Comparison of ENCODE assay signal across 8 cellular contexts in the genomic region with DNA sequence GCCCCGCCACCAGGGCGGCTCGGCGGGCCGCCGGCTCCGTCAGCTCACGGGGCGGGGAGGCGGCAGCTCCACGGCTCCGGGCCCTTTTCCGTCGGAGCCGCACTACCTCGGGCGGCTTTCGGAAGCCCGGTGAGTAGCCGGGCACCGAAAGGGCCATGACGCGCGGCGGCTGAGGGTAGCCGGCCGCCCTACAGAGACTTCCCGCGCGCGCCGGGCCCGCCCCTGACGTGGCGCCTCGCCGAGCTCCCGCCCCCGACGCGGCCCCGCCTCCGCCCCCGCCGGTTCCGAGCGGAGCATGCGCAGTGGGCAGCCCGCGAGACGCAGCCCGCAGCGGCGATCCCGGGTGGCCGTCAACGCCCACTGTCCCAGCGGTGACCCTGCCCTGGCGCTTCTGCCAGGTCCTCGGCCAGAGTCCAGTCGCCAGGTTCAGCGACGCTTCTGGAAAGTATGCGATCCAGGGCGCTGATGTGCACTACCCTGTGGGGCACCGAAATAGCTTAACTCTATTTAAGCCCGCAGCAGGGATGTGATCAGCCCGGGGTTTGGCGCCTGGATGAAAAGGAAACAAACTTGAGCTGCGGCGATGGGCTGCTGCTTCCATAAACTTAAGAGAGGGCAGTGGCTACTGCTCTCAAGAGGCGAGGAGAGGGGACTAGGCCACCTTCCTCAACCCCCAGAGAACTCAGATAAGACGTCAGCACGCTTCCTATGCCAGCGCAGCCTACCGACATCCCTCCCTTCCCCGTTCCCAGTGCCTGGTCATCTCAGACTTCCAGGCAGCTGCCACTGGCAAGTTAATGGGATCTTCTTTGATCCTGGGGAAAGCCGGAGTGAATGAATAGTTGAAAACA. TPM values are rescaled to one million over a fixed set of nuclear protein-coding genes. Genes with fewer than 3 reads are reported as not detected.
DNase-seq lines count a peak whose midpoint lies in the region; ATAC-seq and TF ChIP-seq lines count a peak whose summit lies in the region.

A gene with protein sequence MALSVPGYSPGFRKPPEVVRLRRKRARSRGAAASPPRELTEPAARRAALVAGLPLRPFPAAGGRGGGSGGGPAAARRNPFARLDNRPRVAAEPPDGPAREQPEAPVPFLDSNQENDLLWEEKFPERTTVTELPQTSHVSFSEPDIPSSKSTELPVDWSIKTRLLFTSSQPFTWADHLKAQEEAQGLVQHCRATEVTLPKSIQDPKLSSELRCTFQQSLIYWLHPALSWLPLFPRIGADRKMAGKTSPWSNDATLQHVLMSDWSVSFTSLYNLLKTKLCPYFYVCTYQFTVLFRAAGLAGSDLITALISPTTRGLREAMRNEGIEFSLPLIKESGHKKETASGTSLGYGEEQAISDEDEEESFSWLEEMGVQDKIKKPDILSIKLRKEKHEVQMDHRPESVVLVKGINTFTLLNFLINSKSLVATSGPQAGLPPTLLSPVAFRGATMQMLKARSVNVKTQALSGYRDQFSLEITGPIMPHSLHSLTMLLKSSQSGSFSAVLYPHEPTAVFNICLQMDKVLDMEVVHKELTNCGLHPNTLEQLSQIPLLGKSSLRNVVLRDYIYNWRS (minus strand): TSS at position 200 of the 851 bp plus-strand sequence. CDS start 43 bp downstream, at position 157.

- no peaks in the 10 kb centered on the region for H3K9me3 ChIP-seq in OCI-LY7 (ENCODE audit: low read length)
- H3K9me3 ChIP-seq in mucosa of descending colon, result no peaks in the 10 kb centered on the region

- H3K4me1 ChIP-seq in OCI-LY7 (ENCODE audit: insufficient read depth, low read length, poor library complexity, severe bottlenecking) (peaks cover 8% of the 10 kb centered on the region), mucosa of descending colon (ENCODE audit: low read depth) (peaks cover 8% of the 10 kb centered on the region)

- POLR2A ChIA-PET in OCI-LY7 (lab: Charles Lee), result interaction anchor here (0.6 to 1.7 kb wide), 9 partner anchors 14 to 144 kb away, joined by 3 to 8 read pairs (median 4); a partner anchor contains a TSS

- H3K36me3 ChIP-seq in OCI-LY7 (ENCODE audit: insufficient read depth, low read length) (peaks cover 30% of the 10 kb centered on the region), mucosa of descending colon (ENCODE audit: low read depth) (no peaks in the 10 kb centered on the region)

- TF ChIP-seq CTCF in OCI-LY7 (conservative IDR thresholded peaks at IDR 0.05; ENCODE audit: low read length) (0 out of 2 replicates have a peak, but pooled peaks have one; percentile 14), mucosa of descending colon (IDR thresholded peaks at IDR 0.05) (no peak)

- H2AFZ ChIP-seq in OCI-LY7 (ENCODE audit: low read length), result peak within 1 kb of the TSS; percentile 95

- ATAC-seq in GM21515 (IDR thresholded peaks at IDR 0.05; ENCODE audit: unreplicated experiment) (peak; percentile 87), mucosa of descending colon (peak; percentile 99)

- no peaks in the 10 kb centered on the region for H3K9me2 ChIP-seq in OCI-LY7 (ENCODE audit: insufficient read depth, low read length)

- H3K4me3 ChIP-seq in OCI-LY7 (ENCODE audit: low read depth, low read length, poor library complexity, severe bottlenecking) (peak within 1 kb of the TSS; percentile 83), mucosa of descending colon (peak within 1 kb of the TSS; percentile 54)

- peaks cover 29% of the 10 kb centered on the region for H3K79me2 ChIP-seq in OCI-LY7 (ENCODE audit: insufficient read depth, low read depth, low read length)

- CTCF ChIA-PET in OCI-LY7 (lab: Charles Lee; ENCODE audit: unreplicated experiment), result interaction anchor here (0.6 kb wide), 2 partner anchors 17 to 351 kb away, joined by 3 read pairs; no protein-coding TSS in a partner anchor

- DNase-seq in DMS114 treated with DMSO at 0.1 percent for 48 hours (lab: John Stamatoyannopoulos, UW; ENCODE audit: unreplicated experiment) (peak; percentile 38), HuH-7 (ENCODE audit: low spot score) (peak; percentile 88), OCI-LY7 (ENCODE audit: low spot score) (peak; percentile 90), activated T-cell treated with anti-CD3 and anti-CD28 coated beads for 4 hours (peak; percentile 80), epithelial cell of prostate (ENCODE audit: low read depth, low spot score) (peak; percentile 5), mucosa of descending colon (peak; percentile 89 to 96 (median 92))
- DNase-seq in stimulated activated CD8-positive, alpha-beta memory T cell treated with anti-CD3 and anti-CD28 coated beads, Interleukin-4, amount 100 ng/mL, for 24 hours (ENCODE audit: low read depth), result peak; percentile 87

- H3K27ac ChIP-seq in OCI-LY7 (ENCODE audit: low read depth, low read length, poor library complexity, severe bottlenecking), result peak within 1 kb of the TSS; percentile 37
- peak within 1 kb of the TSS; percentile 50 for H3K27ac ChIP-seq in epithelial cell of prostate

- no peaks in the 10 kb centered on the region for H4K20me1 ChIP-seq in OCI-LY7 (ENCODE audit: insufficient read depth, low read length)

- BruUV-seq in OCI-LY7 (replicated peaks; lab: Mats Ljungman, UMichigan), result TSS peak; percentile 57

- intact Hi-C loops in OCI-LY7 (cut with micrococcal nuclease; ENCODE audit: unreplicated experiment) (loop anchor here (2.0 kb wide), 1 partner anchor 46 kb away; a partner anchor contains a TSS), mucosa of descending colon (cut with DNase I, micrococcal nuclease) (no loop called here)

- peak within 1 kb of the TSS; percentile 88 for H3K4me2 ChIP-seq in OCI-LY7 (ENCODE audit: low read length)

RNA-seq across cellular contexts. Expression of the gene that starts here (rescaled TPM):
- 35.8 and 48.4 TPM in 2 replicates for total RNA-seq in OCI-LY7 (2014; rRNA removed; shearing (Covaris generic))
- 41.3 and 53.4 TPM in 2 replicates for total RNA-seq in OCI-LY7 (2022)
- total RNA-seq in mucosa of descending colon, result 10 to 100 TPM in 1 of 3 donors, 1 to 10 TPM in 2; 7.6 to 10.5 (median 9.6) TPM

Comparison
In these comparisons a context has a peak if more than half of its experiments do, and no peak if none do; other contexts are left out.
1. Peak in every context shown above with its lines: DNase-seq, ATAC-seq, H3K4me3 ChIP-seq and H3K27ac ChIP-seq.
2. DNase-seq: peak in every context shown above with its lines; median percentile 92 in mucosa of descending colon; 90 in OCI-LY7; 88 in HuH-7; 87 in stimulated activated CD8-positive, alpha-beta memory T cell treated with anti-CD3 and anti-CD28 coated beads, Interleukin-4, amount 100 ng/mL, for 24 hours; 80 in activated T-cell treated with anti-CD3 and anti-CD28 coated beads for 4 hours; 38 in DMS114 treated with DMSO at 0.1 percent for 48 hours; 5 in epithelial cell of prostate.